In the genomic region with DNA sequence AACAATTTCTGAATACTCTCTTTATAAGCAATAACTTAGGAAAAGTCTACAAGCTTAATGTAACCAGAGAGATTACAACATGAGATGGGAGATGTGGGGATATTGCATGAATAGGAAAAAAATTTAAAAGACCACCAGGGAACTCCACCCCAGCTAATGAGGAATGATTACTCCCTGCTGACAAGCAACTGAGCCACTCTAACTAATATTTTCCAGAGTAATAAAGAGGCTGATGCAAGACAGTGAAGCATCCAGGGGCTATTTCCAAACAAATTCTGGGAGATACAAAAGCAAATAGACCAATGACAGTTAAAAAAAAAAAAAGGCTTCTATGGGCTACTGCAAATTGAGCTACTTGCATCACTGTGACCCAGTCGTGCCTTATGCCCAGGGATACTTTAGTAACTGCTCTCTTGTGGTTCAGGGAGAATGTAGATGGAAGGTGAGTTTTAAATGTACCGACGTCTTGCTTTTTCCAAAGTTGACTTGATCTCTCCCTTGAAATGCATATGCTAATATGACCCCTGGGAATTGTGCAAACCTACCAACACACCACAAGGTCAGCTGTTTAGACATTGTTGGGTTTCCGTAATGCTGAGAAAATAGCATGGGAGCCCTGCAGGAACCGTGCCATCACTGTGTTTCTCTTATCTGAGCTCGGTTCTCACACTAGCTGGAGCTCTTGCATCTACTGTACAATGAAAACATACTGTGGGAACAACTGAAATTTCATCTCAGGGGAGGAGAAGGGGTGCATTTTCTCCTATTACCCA, we compare ENCODE assay signal across 19 cellular contexts.
DNase-seq lines count a peak whose midpoint lies in the region; TF ChIP-seq lines count a peak whose summit lies in the region.
"Had no signal": no experiment of that assay in that cellular context is flagged by ENCODE, and none has a peak within 500 bp of the region (broad histone marks: within the 10 kb centered on the region; RNA-seq: fewer than 3 reads in every experiment).

No MANE protein-coding gene starts in this region.

- H3K4me1 Mint-ChIP-seq in progenitor cell of endocrine pancreas (ENCODE audit: low read depth): no peaks in the 10 kb centered on the region

- TF ChIP-seq CTCF in AG09319 (IDR thresholded peaks at IDR 0.05; ENCODE audit: low read depth, low read length) (no peak; the same call in 1 of the 2 replicates), progenitor cell of endocrine pancreas (IDR thresholded peaks at IDR 0.05; ENCODE audit: unreplicated experiment) (no peak)

- H3K36me3 Mint-ChIP-seq in progenitor cell of endocrine pancreas (ENCODE audit: insufficient read depth): no peaks in the 10 kb centered on the region

- H3K27me3 Mint-ChIP-seq in progenitor cell of endocrine pancreas: peaks cover 11% of the 10 kb centered on the region
- H3K27me3 Mint-ChIP-seq: IgD-negative memory B cell had no signal

- no peak overlapping the region for H3K27ac Mint-ChIP-seq in progenitor cell of endocrine pancreas

- peaks cover 11% of the 10 kb centered on the region for H3K9me3 Mint-ChIP-seq in progenitor cell of endocrine pancreas (ENCODE audit: low read depth)
- H3K9me3 Mint-ChIP-seq: IgD-negative memory B cell had no signal

- DNase-seq in AG09319 (ENCODE audit: extremely low read depth, low read depth): peak; percentile 42
- peak; percentile 13 for DNase-seq in GM04503 (ENCODE audit: low read depth)
- peak; percentile 86 for DNase-seq in amniotic epithelial cell (ENCODE audit: low read depth)
- DNase-seq in left kidney (ENCODE audit: low read depth, low spot score): peak; percentile 9
- DNase-seq in hypothalamus (lab: John Stamatoyannopoulos, UW): no peak
- DNase-seq in NCI-H2227 (lab: John Stamatoyannopoulos, UW; ENCODE audit: unreplicated experiment): no peak
- no peak for DNase-seq in progenitor cell of endocrine pancreas (ENCODE audit: low spot score, unreplicated experiment)
- no peak for DNase-seq in NCI-H1417 (lab: John Stamatoyannopoulos, UW)
- DNase-seq: activated CD8-positive, alpha-beta memory T cell treated with anti-CD3 and anti-CD28 coated beads for 24 hours; activated effector memory CD4-positive, alpha-beta T cell treated with anti-CD3 and anti-CD28 coated beads, Interleukin-2, amount 50 U/mL, for 16 hours; dorsolateral prefrontal cortex; foreskin fibroblast; lower lobe of right lung; NCI-H446; PC-3; sigmoid colon; stimulated activated naive CD4-positive, alpha-beta T cell treated with Interleukin-2 at 50 U/mL for 16 hours had no signal

- H3K4me3 Mint-ChIP-seq in progenitor cell of endocrine pancreas (ENCODE audit: low read depth): no peak overlapping the region
- H3K4me3 Mint-ChIP-seq: nephron had no signal

Comparison
In these comparisons a context has a peak if more than half of its experiments do, and no peak if none do; other contexts are left out.
1. DNase-seq: peak in AG09319 (single experiment), GM04503 (single experiment), amniotic epithelial cell (single experiment) and left kidney (single experiment); none in hypothalamus (0 of 51), NCI-H2227 (single experiment), progenitor cell of endocrine pancreas (single experiment) and NCI-H1417 (0 of 3).